1 cellular context compared by ENCODE assay signal in the genomic region with DNA sequence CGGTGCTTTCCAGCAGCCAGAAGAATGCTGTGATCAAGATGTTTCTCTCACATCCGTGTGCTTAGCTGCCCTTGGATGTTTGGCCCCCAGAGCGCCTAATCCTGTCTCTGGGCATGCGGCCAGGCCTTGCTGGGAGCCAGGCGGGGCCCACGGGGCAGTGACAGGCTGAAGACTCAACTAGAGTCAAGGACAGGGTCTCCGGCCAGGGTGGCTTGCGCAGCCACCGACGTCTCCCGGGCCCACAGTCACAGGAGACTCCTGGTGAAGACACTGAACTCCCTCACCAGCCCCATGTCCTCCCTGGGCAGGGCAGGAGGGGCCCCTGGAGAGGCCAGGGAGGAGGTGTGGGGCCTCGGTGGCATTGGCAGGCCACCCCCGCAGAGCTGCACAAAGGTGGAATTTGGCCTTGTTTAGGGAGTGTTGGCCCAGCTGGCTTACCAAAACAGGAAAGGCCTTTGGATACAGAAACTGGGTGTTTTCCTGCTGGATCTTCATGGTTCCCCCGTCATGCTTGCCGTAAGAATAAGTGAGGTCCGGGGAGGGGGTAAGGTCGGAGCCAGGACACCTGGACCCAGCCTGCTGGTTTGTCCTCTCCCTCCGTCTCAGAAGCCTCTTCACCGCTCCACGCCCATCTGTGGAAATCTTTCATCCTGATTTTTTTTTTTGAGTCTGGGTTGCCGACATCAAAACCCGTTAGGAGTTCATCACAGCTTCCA.
TF ChIP-seq lines count a peak whose summit lies in the region.

No MANE protein-coding gene starts in this region.

TF ChIP-seq in WTC11, 78 proteins besides CTCF, POLR2A, EP300 and RAD21 (continued from another document):
- TF ChIP-seq, protein P1, sequence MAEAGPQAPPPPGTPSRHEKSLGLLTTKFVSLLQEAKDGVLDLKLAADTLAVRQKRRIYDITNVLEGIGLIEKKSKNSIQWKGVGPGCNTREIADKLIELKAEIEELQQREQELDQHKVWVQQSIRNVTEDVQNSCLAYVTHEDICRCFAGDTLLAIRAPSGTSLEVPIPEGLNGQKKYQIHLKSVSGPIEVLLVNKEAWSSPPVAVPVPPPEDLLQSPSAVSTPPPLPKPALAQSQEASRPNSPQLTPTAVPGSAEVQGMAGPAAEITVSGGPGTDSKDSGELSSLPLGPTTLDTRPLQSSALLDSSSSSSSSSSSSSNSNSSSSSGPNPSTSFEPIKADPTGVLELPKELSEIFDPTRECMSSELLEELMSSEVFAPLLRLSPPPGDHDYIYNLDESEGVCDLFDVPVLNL (CRISPR knock-in tag; IDR thresholded peaks at IDR 0.05; ENCODE audit: borderline replicate concordance, low read depth), result no peak
- no peak for TF ChIP-seq ZNF317 (CRISPR knock-in tag; IDR thresholded peaks at IDR 0.05; ENCODE audit: borderline replicate concordance, low read depth)
TF ChIP-seq in WTC11: peak in this region for 0.
